In genomic region chr20:5222919-5223634, GRCh38 we compare ENCODE assay signal across 7 cellular contexts.
DNase-seq lines count a peak whose midpoint lies in the region; ATAC-seq, FAIRE-seq and TF ChIP-seq lines count a peak whose summit lies in the region.

No MANE protein-coding gene starts in this region.

- no peaks in the 10 kb centered on the region for H3K9me3 Mint-ChIP-seq in progenitor cell of endocrine pancreas (ENCODE audit: low read depth)

- DNase-seq in GM06990 (ENCODE audit: extremely low read depth, insufficient read length) (no peak), RCC 7860 (ENCODE audit: low spot score) (peak; percentile 12), glomerular visceral epithelial cell (ENCODE audit: extremely low spot score) (peak; percentile 61), progenitor cell of endocrine pancreas (ENCODE audit: low spot score, unreplicated experiment) (peak; percentile 22)
- DNase-seq in activated effector memory CD4-positive, alpha-beta T cell treated with anti-CD3 and anti-CD28 coated beads, Interleukin-2, amount 50 U/mL, for 16 hours: peak; percentile 79

- TF ChIP-seq CTCF in GM06990 (IDR thresholded peaks at IDR 0.05; ENCODE audit: insufficient read depth, low read length, poor library complexity, severe bottlenecking) (peak; percentile 94), progenitor cell of endocrine pancreas (IDR thresholded peaks at IDR 0.05; ENCODE audit: unreplicated experiment) (peak; percentile 91)

- peak overlapping the region; percentile 15 for H3K27ac Mint-ChIP-seq in progenitor cell of endocrine pancreas

- H3K4me3 Mint-ChIP-seq in progenitor cell of endocrine pancreas (ENCODE audit: low read depth): no peak overlapping the region

- no peak for FAIRE-seq in RCC 7860 (lab: Jason Lieb, UNC)

- ATAC-seq in HG03432 (IDR thresholded peaks at IDR 0.05; ENCODE audit: unreplicated experiment): peak; percentile 62
- no peak for ATAC-seq in HG03139 (IDR thresholded peaks at IDR 0.05; ENCODE audit: unreplicated experiment)

- H3K27me3 Mint-ChIP-seq in progenitor cell of endocrine pancreas: no peaks in the 10 kb centered on the region

- H3K36me3 Mint-ChIP-seq in progenitor cell of endocrine pancreas (ENCODE audit: insufficient read depth): no peaks in the 10 kb centered on the region

- peaks cover 2% of the 10 kb centered on the region for H3K4me1 Mint-ChIP-seq in progenitor cell of endocrine pancreas (ENCODE audit: low read depth)

- no peaks in the 10 kb centered on the region for H3K36me3 ChIP-seq in GM06990 (ENCODE audit: control insufficient read depth, insufficient read depth, low read length)

- H3K27me3 ChIP-seq in GM06990 (replicated peaks; ENCODE audit: control insufficient read depth, insufficient read depth, low read length): no peaks in the 10 kb centered on the region; the same call in 1 of the 2 replicates

- no peak overlapping the region for H3K4me3 ChIP-seq in GM06990 (replicated peaks; ENCODE audit: low read depth, low read length)
